8 cellular contexts compared by ENCODE assay signal in genomic region chr17:47649153-47649971, GRCh38. TPM values are rescaled to one million over a fixed set of nuclear protein-coding genes. Genes with fewer than 3 reads are reported as not detected.
A peak's percentile ranks its signal among the peaks of the same experiment; 100 is the strongest.
DNase-seq lines count a peak whose midpoint lies in the region; ATAC-seq and TF ChIP-seq lines count a peak whose summit lies in the region.

KPNB1 (plus strand) TSS chr17:47649919; CDS start chr17:47650245, 326 bp downstream.

- no peak for TF ChIP-seq CTCF in lower lobe of right lung (IDR thresholded peaks at IDR 0.05)

- peaks cover 0 to 5% (median 0%) of the 10 kb centered on the region in 8 donors for H3K9me3 Mint-ChIP-seq in CD4-positive, alpha-beta memory T cell

- 0% methylated on average over 74 of the region's 74 CpGs for WGBS in ectodermal cell, 2 experiments

- CTCF ChIA-PET in CD4-positive, alpha-beta memory T cell (lab: Charles Lee; ENCODE audit: partially characterized antibody): interaction anchor here (0.5 to 5.1 kb wide), 13 partner anchors 9 to 240 kb away, joined by 3 to 62 read pairs (median 3); partner anchors contain the start of gene TBX21

- no peaks in the 10 kb centered on the region for H3K27me3 ChIP-seq in CD4-positive, alpha-beta memory T cell (ENCODE audit: insufficient read depth, low read length)
- H3K27me3 ChIP-seq in ectodermal cell (ENCODE audit: control insufficient read depth, insufficient read depth, low read length, poor library complexity, severe bottlenecking) (no peaks in the 10 kb centered on the region), lower lobe of right lung (ENCODE audit: low read depth) (no peaks in the 10 kb centered on the region)

- intact Hi-C loops in CD4-positive, alpha-beta memory T cell (cut with micrococcal nuclease): loop anchor here (1.0 kb wide), 1 partner anchor 11 kb away; no protein-coding TSS in a partner anchor
- intact Hi-C loops in lower lobe of right lung (cut with DNase I): no loop called here

- DNase-seq in CD4-positive, alpha-beta memory T cell: peak; percentile 98 to 99 (median 98)
- DNase-seq in HS-27A (ENCODE audit: low read depth) (peak; percentile 100), NK-92 (lab: John Stamatoyannopoulos, UW; ENCODE audit: unreplicated experiment) (peak; percentile 89), lower lobe of right lung (peak; percentile 100)
- peak; percentile 92 to 93 for DNase-seq in activated CD8-positive, alpha-beta memory T cell treated with anti-CD3 and anti-CD28 coated beads for 1 hour (ENCODE audit: extremely low read depth in 1 of 2, low read depth in 1 of 2)
- peak; percentile 95 to 98 (median 96) for DNase-seq in stimulated activated CD4-positive, alpha-beta T cell treated with anti-CD3 and anti-CD28 coated beads, TNF-alpha, amount 100 ng/mL, for 24 hours (ENCODE audit: low read depth in 3 of 3)

- H3K4me1 Mint-ChIP-seq in CD4-positive, alpha-beta memory T cell: peaks cover 37 to 68% (median 41%) of the 10 kb centered on the region in 4 donors

- H3K4me1 ChIP-seq in CD4-positive, alpha-beta memory T cell (ENCODE audit: insufficient read depth, low read length): peaks cover 53% of the 10 kb centered on the region
- H3K4me1 ChIP-seq in ectodermal cell (ENCODE audit: control insufficient read depth, insufficient read depth, low read length) (peaks cover 5% of the 10 kb centered on the region), lower lobe of right lung (peaks cover 41% of the 10 kb centered on the region)

- peaks cover 13 to 40% of the 10 kb centered on the region in 2 donors for H3K36me3 Mint-ChIP-seq in CD4-positive, alpha-beta memory T cell

- peak within 1 kb of the TSS; percentile 97 to 100 (median 100) for H3K4me3 Mint-ChIP-seq in CD4-positive, alpha-beta memory T cell

- H3K27me3 Mint-ChIP-seq in CD4-positive, alpha-beta memory T cell: no peaks in the 10 kb centered on the region

- H3K27ac ChIP-seq in CD4-positive, alpha-beta memory T cell (ENCODE audit: low read depth, low read length): peak within 1 kb of the TSS; percentile 82
- H3K27ac ChIP-seq in ectodermal cell (ENCODE audit: insufficient read depth, low read depth, low read length, poor library complexity, severe bottlenecking) (peak within 1 kb of the TSS; percentile 91), lower lobe of right lung (peak within 1 kb of the TSS; percentile 87)

- peak within 1 kb of the TSS; percentile 91 to 100 (median 99) for H3K27ac Mint-ChIP-seq in CD4-positive, alpha-beta memory T cell

- peak; percentile 79 for ATAC-seq in GM19467 (IDR thresholded peaks at IDR 0.05; ENCODE audit: unreplicated experiment)
- ATAC-seq in lower lobe of right lung: peak; percentile 92 to 96

- peaks cover 22% of the 10 kb centered on the region for H3K36me3 ChIP-seq in CD4-positive, alpha-beta memory T cell (ENCODE audit: insufficient read depth, low read length)
- H3K36me3 ChIP-seq in ectodermal cell (ENCODE audit: control insufficient read depth, insufficient read depth, low read length) (peaks cover 26% of the 10 kb centered on the region), lower lobe of right lung (peaks cover 30% of the 10 kb centered on the region)

- H3K4me3 ChIP-seq in CD4-positive, alpha-beta memory T cell (ENCODE audit: low read length in 2 of 2): peak within 1 kb of the TSS; percentile 73 to 79
- peak within 1 kb of the TSS; percentile 90 for H3K4me3 ChIP-seq in ectodermal cell (ENCODE audit: insufficient read depth, low read depth, low read length)
- peak within 1 kb of the TSS; percentile 93 for H3K4me3 ChIP-seq in lower lobe of right lung

- POLR2A ChIA-PET in CD4-positive, alpha-beta memory T cell (lab: Charles Lee; ENCODE audit: partially characterized antibody): interaction anchor here (0.5 to 8.7 kb wide), 37 partner anchors 9 to 1575 kb away, joined by 3 to 120 read pairs (median 5); partner anchors contain the start of genes ATP5MC1, CDK5RAP3, EFCAB13 and LRRC46

- no peaks in the 10 kb centered on the region for H3K9me3 ChIP-seq in CD4-positive, alpha-beta memory T cell (ENCODE audit: control insufficient read depth in 1 of 2, low read length in 2 of 2)
- H3K9me3 ChIP-seq in ectodermal cell (ENCODE audit: control insufficient read depth, low read length): no peaks in the 10 kb centered on the region
- no peaks in the 10 kb centered on the region for H3K9me3 ChIP-seq in lower lobe of right lung

RNA-seq across cellular contexts. Expression of gene KPNB1, which starts in this region (rescaled TPM):
- total RNA-seq in CD4-positive, alpha-beta memory T cell: 100 to 1,000 TPM; 258 to 268 TPM
- polyA plus RNA-seq in CD4-positive, alpha-beta memory T cell: 10 to 100 TPM; 13.4 to 26.9 TPM
- polyA plus RNA-seq in ectodermal cell (2013, experiment 1 of 4): 428 TPM
- polyA plus RNA-seq in ectodermal cell (2013, experiment 2 of 4): 448 TPM
- polyA plus RNA-seq in ectodermal cell (2013, experiment 3 of 4): 410 TPM
- 387 TPM for polyA plus RNA-seq in ectodermal cell (2013, experiment 4 of 4)
- 210 TPM for total RNA-seq in lower lobe of right lung

Comparison
In these comparisons a context has a peak if more than half of its experiments do, and no peak if none do; other contexts are left out.
1. Peak in every context shown above with its lines: DNase-seq, ATAC-seq, H3K4me3 ChIP-seq and H3K27ac ChIP-seq.